Comparison of ENCODE assay signal across 8 cellular contexts in the genomic region with DNA sequence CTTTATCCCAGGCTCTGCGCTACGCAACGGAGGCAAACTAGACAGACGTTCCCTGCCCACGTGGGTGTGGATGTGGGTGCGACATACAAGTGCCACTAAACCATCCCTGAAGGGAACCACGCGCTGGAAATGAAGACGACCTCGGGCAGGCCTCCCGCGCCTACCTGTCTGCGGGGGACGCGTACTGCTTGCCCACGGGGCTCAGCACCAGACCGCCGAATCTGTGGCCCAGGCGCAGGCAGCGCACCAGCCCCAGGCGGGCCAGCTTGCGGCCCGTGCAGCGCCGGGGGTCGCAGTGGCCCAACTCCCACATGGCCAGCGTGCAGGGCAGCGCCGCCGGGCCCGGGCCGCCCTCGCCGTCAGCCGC. TPM values are rescaled to one million over a fixed set of nuclear protein-coding genes. Genes with fewer than 3 reads are reported as not detected.
DNase-seq lines count a peak whose midpoint lies in the region; ATAC-seq and TF ChIP-seq lines count a peak whose summit lies in the region.

No MANE protein-coding gene starts in this region.

- no peaks in the 10 kb centered on the region for H3K9me3 Mint-ChIP-seq in T-helper 1 cell treated with Interleukin-12 subunit alpha and Interleukin-12 subunit beta and Interleukin-4 antibody, amounts not matched to agents 30 μg/mL and 1 μg/mL, for 36 hours
- H3K9me3 Mint-ChIP-seq in mesothelial cell of epicardium: no peaks in the 10 kb centered on the region

- H3K27ac Mint-ChIP-seq in T-helper 1 cell treated with Interleukin-12 subunit alpha and Interleukin-12 subunit beta and Interleukin-4 antibody, amounts not matched to agents 30 μg/mL and 1 μg/mL, for 36 hours: peak overlapping the region; percentile 63
- H3K27ac Mint-ChIP-seq in mesothelial cell of epicardium: peak overlapping the region; percentile 47

- H3K27ac ChIP-seq in HUES48 (ENCODE audit: low read depth, low read length): no peak overlapping the region
- H3K27ac ChIP-seq in caudate nucleus (ENCODE audit: low read depth, low read length): peak overlapping the region; percentile 79

- peaks cover 26% of the 10 kb centered on the region for H3K36me3 ChIP-seq in HUES48 (ENCODE audit: control insufficient read depth, insufficient read depth, low read length)

- no peak for TF ChIP-seq CTCF in mesothelial cell of epicardium (IDR thresholded peaks at IDR 0.05; ENCODE audit: unreplicated experiment)

- H3K4me1 ChIP-seq in HUES48 (ENCODE audit: control insufficient read depth, insufficient read depth, low read length): 0 out of 2 replicates have a peak, but pooled peaks cover 3% of the 10 kb centered on the region

- H3K27me3 Mint-ChIP-seq in T-helper 1 cell treated with Interleukin-12 subunit alpha and Interleukin-12 subunit beta and Interleukin-4 antibody, amounts not matched to agents 30 μg/mL and 1 μg/mL, for 36 hours (ENCODE audit: low read depth): no peaks in the 10 kb centered on the region
- H3K27me3 Mint-ChIP-seq in mesothelial cell of epicardium (ENCODE audit: low read depth): peaks cover under 1% of the 10 kb centered on the region

- peak overlapping the region; percentile 92 for H3K4me3 ChIP-seq in HUES48 (ENCODE audit: low read depth, low read length)

- H3K9ac ChIP-seq in HUES48 (ENCODE audit: low read depth, low read length): peak overlapping the region; percentile 81; the same call in 1 of the 2 replicates

- H3K4me3 Mint-ChIP-seq in T-helper 1 cell treated with Interleukin-12 subunit alpha and Interleukin-12 subunit beta and Interleukin-4 antibody, amounts not matched to agents 30 μg/mL and 1 μg/mL, for 36 hours: peak overlapping the region; percentile 82
- H3K4me3 Mint-ChIP-seq in mesothelial cell of epicardium: peak overlapping the region; percentile 74

- H3K9me3 ChIP-seq in HUES48 (ENCODE audit: control insufficient read depth, insufficient read depth, low read length): no peaks in the 10 kb centered on the region

- ATAC-seq in GM21390 (IDR thresholded peaks at IDR 0.05; ENCODE audit: unreplicated experiment): no peak
- no peak for ATAC-seq in HG02973 (IDR thresholded peaks at IDR 0.05; ENCODE audit: unreplicated experiment)

- no peak for DNase-seq in T-helper 1 cell
- DNase-seq in caudate nucleus (lab: John Stamatoyannopoulos, UW): peak in 4 of 61 donors; percentile 6 to 44 (median 8)
- no peak for DNase-seq in mesothelial cell of epicardium (ENCODE audit: low spot score in 2 of 2, unreplicated experiment in 2 of 2)
- DNase-seq in mucosa of gallbladder (ENCODE audit: low spot score): no peak

- H3K4me1 Mint-ChIP-seq in T-helper 1 cell treated with Interleukin-12 subunit alpha and Interleukin-12 subunit beta and Interleukin-4 antibody, amounts not matched to agents 30 μg/mL and 1 μg/mL, for 36 hours (ENCODE audit: low read depth): peaks cover 12% of the 10 kb centered on the region
- peaks cover 13% of the 10 kb centered on the region for H3K4me1 Mint-ChIP-seq in mesothelial cell of epicardium

- H3K36me3 Mint-ChIP-seq in T-helper 1 cell treated with Interleukin-12 subunit alpha and Interleukin-12 subunit beta and Interleukin-4 antibody, amounts not matched to agents 30 μg/mL and 1 μg/mL, for 36 hours (ENCODE audit: low read depth): no peaks in the 10 kb centered on the region
- no peaks in the 10 kb centered on the region for H3K36me3 Mint-ChIP-seq in mesothelial cell of epicardium

- H3K27me3 ChIP-seq in HUES48 (ENCODE audit: control insufficient read depth, insufficient read depth, low read length): no peaks in the 10 kb centered on the region

RNA-seq across cellular contexts. Expression of gene TSR3, which starts 0.5 kb away (rescaled TPM):
- total RNA-seq in mesothelial cell of epicardium (42.1 to 43.7 TPM (median 42.7 TPM) in 3 replicates), mucosa of gallbladder (51.2 TPM)

RNA-seq across cellular contexts. Expression of gene GNPTG, which starts 0.5 kb away (rescaled TPM):
- 47.8 to 52.9 TPM (median 48.4 TPM) in 3 replicates for total RNA-seq in mesothelial cell of epicardium
- total RNA-seq in mucosa of gallbladder: 86.6 TPM

RNA-seq across cellular contexts. Expression of gene BAIAP3, which starts 17.8 kb away (rescaled TPM):
- total RNA-seq in mesothelial cell of epicardium: 1.3 to 2.4 TPM (median 2.3 TPM) in 3 replicates
- 2.6 TPM for total RNA-seq in mucosa of gallbladder

RNA-seq across cellular contexts. Expression of gene UBE2I, which starts 41.8 kb away (rescaled TPM):
- 205 to 214 TPM (median 208 TPM) in 3 replicates for total RNA-seq in mesothelial cell of epicardium
- 100 TPM for total RNA-seq in mucosa of gallbladder
